28 cellular contexts compared by ENCODE assay signal in the genomic region with DNA sequence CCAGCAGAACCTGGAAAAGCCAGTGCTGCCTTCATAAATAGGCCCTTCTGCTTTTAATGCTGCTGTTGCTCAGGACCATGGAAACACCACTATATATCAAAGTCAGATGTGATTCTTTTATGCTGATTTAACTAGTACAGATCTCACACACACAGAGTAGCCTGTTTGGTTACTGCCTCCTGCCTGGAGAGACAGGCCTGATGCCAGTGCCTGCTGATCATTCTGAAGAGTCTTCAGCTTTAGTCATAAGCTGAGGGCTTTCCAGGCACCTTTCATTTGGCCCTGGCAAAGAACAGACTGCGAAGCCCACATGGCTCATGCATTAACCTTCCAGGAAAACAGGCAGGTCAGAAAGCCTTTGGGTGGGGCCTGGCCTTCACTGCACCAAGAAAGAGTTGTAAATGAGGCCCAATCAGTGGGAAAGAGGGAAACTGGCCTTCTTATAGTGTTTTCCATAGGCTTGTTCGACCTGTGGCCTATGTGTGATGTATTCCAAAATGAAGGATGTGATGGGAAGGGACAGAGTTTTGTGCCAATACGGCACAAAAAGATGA.
DNase-seq lines count a peak whose midpoint lies in the region; ATAC-seq, FAIRE-seq and TF ChIP-seq lines count a peak whose summit lies in the region.
"Had no signal": no experiment of that assay in that cellular context is flagged by ENCODE, and none has a peak within 500 bp of the region (broad histone marks: within the 10 kb centered on the region; RNA-seq: fewer than 3 reads in every experiment).

No MANE protein-coding gene starts in this region.

- peaks cover 11% of the 10 kb centered on the region for H3K36me3 Mint-ChIP-seq in neural crest cell (ENCODE audit: low read depth)
- H3K36me3 Mint-ChIP-seq: natural killer cell had no signal

- peaks cover 74% of the 10 kb centered on the region for H3K36me3 ChIP-seq in GM23248 (ENCODE audit: low read depth)
- H3K36me3 ChIP-seq in fibroblast of lung (ENCODE audit: control insufficient read depth, insufficient read depth, low read length): no peaks in the 10 kb centered on the region
- no peaks in the 10 kb centered on the region for H3K36me3 ChIP-seq in ovary

- intact Hi-C loops in ovary (cut with DNase I): no loop called here

- no peaks in the 10 kb centered on the region for H3K27me3 Mint-ChIP-seq in neural crest cell (ENCODE audit: low read depth)
- H3K27me3 Mint-ChIP-seq: stimulated activated naive CD8-positive, alpha-beta T cell treated with anti-CD3 and anti-CD28 coated beads, Interleukin-15, amount 100 ng/mL, for 72 hours had no signal

- no peak overlapping the region for H3K9ac ChIP-seq in GM23248
- H3K9ac ChIP-seq in fibroblast of lung (ENCODE audit: insufficient read depth, low read length): no peak overlapping the region

- peak; percentile 74 for ATAC-seq in SK-N-SH treated with all-trans-retinoic acid at 6 μM for 48 hours
- ATAC-seq: activated CD8-positive, alpha-beta T cell treated with anti-CD3 and anti-CD28 coated beads, Interleukin-2, amount 10 ng/mL, durations not matched to agents 7 days and 5 days; natural killer cell; stimulated activated naive CD8-positive, alpha-beta T cell treated with anti-CD3 and anti-CD28 coated beads, Interleukin-15, amount 100 ng/mL, for 72 hours had no signal

- no peak for TF ChIP-seq CTCF in fibroblast of lung (conservative IDR thresholded peaks at IDR 0.05 in 1 of 2, IDR thresholded peaks at IDR 0.05 in 1 of 2; ENCODE audit: low read depth in 1 of 2, low read length in 2 of 2)
- no peak for TF ChIP-seq CTCF in neural crest cell (conservative IDR thresholded peaks at IDR 0.05)
- no peak for TF ChIP-seq CTCF in ovary (IDR thresholded peaks at IDR 0.05)

- H3K4me1 Mint-ChIP-seq in neural crest cell: peaks cover 8% of the 10 kb centered on the region
- H3K4me1 Mint-ChIP-seq: activated B cell treated with CpG ODN at 0.5 μM for 24 hours; endodermal cell; natural killer cell; stimulated activated naive CD8-positive, alpha-beta T cell treated with anti-CD3 and anti-CD28 coated beads, Interleukin-15, amount 100 ng/mL, for 72 hours had no signal

- H3K4me2 ChIP-seq in GM23248 (ENCODE audit: unreplicated experiment) (no peak overlapping the region), fibroblast of lung (ENCODE audit: extremely low read depth, insufficient read depth, low read length) (no peak overlapping the region)

- H3F3A ChIP-seq in GM23248 (ENCODE audit: insufficient read depth): 0 out of 2 replicates have a peak, but pooled peaks cover 7% of the 10 kb centered on the region

- peaks cover 42% of the 10 kb centered on the region for H3K79me2 ChIP-seq in GM23248 (ENCODE audit: insufficient read depth)
- H3K79me2 ChIP-seq in fibroblast of lung (ENCODE audit: control insufficient read depth, insufficient read depth, low read length): no peaks in the 10 kb centered on the region

- peak; percentile 26 for DNase-seq in GM23248
- peak; percentile 14 to 69 for DNase-seq in fibroblast of lung (ENCODE audit: low read depth in 2 of 2)
- no peak for DNase-seq in neural crest cell (ENCODE audit: low read depth, low spot score)
- DNase-seq in ovary: no peak
- no peak for DNase-seq in GM19239 (ENCODE audit: insufficient read length, low spot score)
- DNase-seq in cerebellar cortex (ENCODE audit: low spot score): no peak
- DNase-seq: activated B cell treated with CpG ODN at 0.5 μM for 24 hours; activated CD8-positive, alpha-beta T cell treated with anti-CD3 and anti-CD28 coated beads, Interleukin-2, amount 10 ng/mL, durations not matched to agents 7 days and 5 days; activated naive CD4-positive, alpha-beta T cell treated with Interleukin-2 at 50 U/mL for 16 hours; activated T-cell treated with anti-CD3 and anti-CD28 coated beads, Interleukin-2, amount 50 U/mL, for 1 hour; AML-193; endodermal cell; H9; kidney glomerular epithelial cell; mesenchymal stem cell; natural killer cell; NCI-H1048; NCI-H2029; NK-92 treated with Interleukin-12 subunit alpha and Interleukin-12 subunit beta, amount 100 ng/mL, for 24 hours; stimulated activated naive CD8-positive, alpha-beta T cell treated with anti-CD3 and anti-CD28 coated beads, Interleukin-15, amount 100 ng/mL, for 72 hours; T1000 had no signal

- 86 to 89% methylated on average over 3 of the region's 3 CpGs for WGBS in GM23248 (ENCODE audit: low coverage in 1 of 2, low lambda C conversion rate in 2 of 2, missing lambda C conversion rate in 2 of 2), 2 experiments
- 73 to 80% (median 75%) methylated on average over 3 of the region's 3 CpGs for WGBS in ovary, 3 donors

- H3K27me3 ChIP-seq in GM23248 (replicated peaks; ENCODE audit: insufficient read depth) (no peaks in the 10 kb centered on the region), fibroblast of lung (ENCODE audit: control insufficient read depth, insufficient read depth, low read length) (no peaks in the 10 kb centered on the region), ovary (no peaks in the 10 kb centered on the region)
- H3K27me3 ChIP-seq: tibial nerve had no signal

- H4K20me1 ChIP-seq in GM23248 (ENCODE audit: insufficient read depth): no peaks in the 10 kb centered on the region; the same call in 1 of the 2 replicates
- no peaks in the 10 kb centered on the region for H4K20me1 ChIP-seq in fibroblast of lung (ENCODE audit: control insufficient read depth, extremely low read depth, insufficient read depth, low read length)

- H3K4me1 ChIP-seq in GM23248 (ENCODE audit: insufficient read depth) (no peaks in the 10 kb centered on the region), fibroblast of lung (ENCODE audit: control insufficient read depth, extremely low read depth, insufficient read depth, low read length) (no peaks in the 10 kb centered on the region), ovary (ENCODE audit: insufficient read depth) (no peaks in the 10 kb centered on the region)

- H3K27ac ChIP-seq in GM23248: no peak overlapping the region
- no peak overlapping the region for H3K27ac ChIP-seq in fibroblast of lung (ENCODE audit: insufficient read depth, low read length)
- no peak overlapping the region for H3K27ac ChIP-seq in ovary
- H3K27ac ChIP-seq: tibial nerve had no signal

- H3K4me3 ChIP-seq in GM23248 (no peak overlapping the region), fibroblast of lung (replicated peaks in 1 of 4; ENCODE audit: control extremely low read depth in 1 of 4, insufficient read depth in 1 of 4, low read depth in 3 of 4, low read length in 4 of 4) (no peak overlapping the region), ovary (no peak overlapping the region)
- H3K4me3 ChIP-seq: tibial nerve had no signal

- no peak for FAIRE-seq in GM19239 (lab: Jason Lieb, UNC)
- FAIRE-seq: colon, frontal cortex, GM12892, HTR-8/SVneo, RCC 7860 had no signal

- no peak for TF ChIP-seq EP300 in ovary (IDR thresholded peaks at IDR 0.05)

- no peak overlapping the region for H3K4me3 Mint-ChIP-seq in neural crest cell
- H3K4me3 Mint-ChIP-seq: activated B cell treated with CpG ODN at 0.5 μM for 24 hours; activated CD8-positive, alpha-beta T cell treated with anti-CD3 and anti-CD28 coated beads, Interleukin-2, amount 10 ng/mL, durations not matched to agents 7 days and 5 days; endodermal cell; H9; natural killer cell; stimulated activated naive CD8-positive, alpha-beta T cell treated with anti-CD3 and anti-CD28 coated beads, Interleukin-15, amount 100 ng/mL, for 72 hours had no signal

- H3K27ac Mint-ChIP-seq in neural crest cell (ENCODE audit: unreplicated experiment): peak overlapping the region; percentile 36
- H3K27ac Mint-ChIP-seq: activated B cell treated with CpG ODN at 0.5 μM for 24 hours; activated CD8-positive, alpha-beta T cell treated with anti-CD3 and anti-CD28 coated beads, Interleukin-2, amount 10 ng/mL, durations not matched to agents 7 days and 5 days; endodermal cell; natural killer cell; stimulated activated naive CD8-positive, alpha-beta T cell treated with anti-CD3 and anti-CD28 coated beads, Interleukin-15, amount 100 ng/mL, for 72 hours had no signal

- no peak for TF ChIP-seq POLR2A in ovary (IDR thresholded peaks at IDR 0.05)

- in situ Hi-C loops in GM23248 (cut with MboI): no loop called here

- no peaks in the 10 kb centered on the region for H3K9me2 ChIP-seq in GM23248 (ENCODE audit: insufficient read depth)

- no peak overlapping the region for H2AFZ ChIP-seq in GM23248
- no peak overlapping the region for H2AFZ ChIP-seq in fibroblast of lung (ENCODE audit: low read length)

- peaks cover 8% of the 10 kb centered on the region for H3K9me3 Mint-ChIP-seq in neural crest cell

- no peaks in the 10 kb centered on the region for H3K9me3 ChIP-seq in GM23248 (ENCODE audit: low read depth)
- H3K9me3 ChIP-seq in fibroblast of lung (ENCODE audit: control insufficient read depth, insufficient read depth, low read depth, low read length): no peaks in the 10 kb centered on the region
- H3K9me3 ChIP-seq in ovary: no peaks in the 10 kb centered on the region

TF ChIP-seq in SK-N-SH treated with all-trans-retinoic acid at 6 μM for 48 hours, 23 proteins besides CTCF, POLR2A, EP300 and RAD21 (continues in another document):
- TF ChIP-seq SNAI2 (CRISPR knock-in tag; IDR thresholded peaks at IDR 0.05): no peak
- no peak for TF ChIP-seq ZFP3 (CRISPR knock-in tag; IDR thresholded peaks at IDR 0.05)
- TF ChIP-seq ARNTL (CRISPR knock-in tag; IDR thresholded peaks at IDR 0.05; ENCODE audit: borderline replicate concordance, low read depth): no peak
- TF ChIP-seq ZNF70 (CRISPR knock-in tag; IDR thresholded peaks at IDR 0.05): no peak
- no peak for TF ChIP-seq ZNF565 (CRISPR knock-in tag; conservative IDR thresholded peaks at IDR 0.05; ENCODE audit: low read depth)
- TF ChIP-seq TOX (CRISPR knock-in tag; IDR thresholded peaks at IDR 0.05; ENCODE audit: borderline replicate concordance): no peak
- TF ChIP-seq TCF4 (CRISPR knock-in tag; IDR thresholded peaks at IDR 0.05; ENCODE audit: borderline replicate concordance): no peak
- TF ChIP-seq, protein P1, sequence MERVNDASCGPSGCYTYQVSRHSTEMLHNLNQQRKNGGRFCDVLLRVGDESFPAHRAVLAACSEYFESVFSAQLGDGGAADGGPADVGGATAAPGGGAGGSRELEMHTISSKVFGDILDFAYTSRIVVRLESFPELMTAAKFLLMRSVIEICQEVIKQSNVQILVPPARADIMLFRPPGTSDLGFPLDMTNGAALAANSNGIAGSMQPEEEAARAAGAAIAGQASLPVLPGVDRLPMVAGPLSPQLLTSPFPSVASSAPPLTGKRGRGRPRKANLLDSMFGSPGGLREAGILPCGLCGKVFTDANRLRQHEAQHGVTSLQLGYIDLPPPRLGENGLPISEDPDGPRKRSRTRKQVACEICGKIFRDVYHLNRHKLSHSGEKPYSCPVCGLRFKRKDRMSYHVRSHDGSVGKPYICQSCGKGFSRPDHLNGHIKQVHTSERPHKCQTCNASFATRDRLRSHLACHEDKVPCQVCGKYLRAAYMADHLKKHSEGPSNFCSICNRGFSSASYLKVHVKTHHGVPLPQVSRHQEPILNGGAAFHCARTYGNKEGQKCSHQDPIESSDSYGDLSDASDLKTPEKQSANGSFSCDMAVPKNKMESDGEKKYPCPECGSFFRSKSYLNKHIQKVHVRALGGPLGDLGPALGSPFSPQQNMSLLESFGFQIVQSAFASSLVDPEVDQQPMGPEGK (CRISPR knock-in tag; IDR thresholded peaks at IDR 0.05; ENCODE audit: borderline replicate concordance): no peak

Comparison
In these comparisons a context has a peak if more than half of its experiments do, and no peak if none do; other contexts are left out.
1. DNase-seq: peak in GM23248 (single experiment) and fibroblast of lung (2 of 2); none in neural crest cell (single experiment), ovary (0 of 5), GM19239 (single experiment) and cerebellar cortex (single experiment).